In genomic region chr14:59020382-59020781, GRCh38 we compare ENCODE assay signal across 8 cellular contexts.
A peak's percentile ranks its signal among the peaks of the same experiment; 100 is the strongest.
DNase-seq lines count a peak whose midpoint lies in the region; ATAC-seq and TF ChIP-seq lines count a peak whose summit lies in the region.

No MANE protein-coding gene starts in this region.

- no peak overlapping the region for H3K4me3 Mint-ChIP-seq in WTC11

- no peak overlapping the region for H2AFZ ChIP-seq in IMR-90 (replicated peaks; ENCODE audit: low read length, poor library complexity)

- H3K27ac ChIP-seq in DOHH2 (ENCODE audit: low read depth, low read length), result no peak overlapping the region
- no peak overlapping the region for H3K27ac ChIP-seq in IMR-90 (ENCODE audit: insufficient read depth, low read length)

- no peak overlapping the region for H2BK5ac ChIP-seq in IMR-90 (ENCODE audit: low read depth, low read length, poor library complexity, severe bottlenecking)

- H3K4ac ChIP-seq in IMR-90 (ENCODE audit: low read depth, low read length), result no peak overlapping the region

- H3K79me2 ChIP-seq in DOHH2 (ENCODE audit: control insufficient read depth, low read length), result no peaks in the 10 kb centered on the region

- H3K79me1 ChIP-seq in IMR-90 (ENCODE audit: low read depth in 1 of 2, low read length in 2 of 2), result no peaks in the 10 kb centered on the region

- H3K27me3 ChIP-seq in DOHH2 (ENCODE audit: control insufficient read depth, low read length) (peaks cover 19% of the 10 kb centered on the region; the same call in 1 of the 2 replicates), IMR-90 (ENCODE audit: control insufficient read depth, insufficient read depth, low read length) (no peaks in the 10 kb centered on the region)

- H3K9me3 ChIP-seq in DOHH2 (ENCODE audit: control insufficient read depth, insufficient read depth, low read length), result no peaks in the 10 kb centered on the region
- no peaks in the 10 kb centered on the region for H3K9me3 ChIP-seq in IMR-90 (ENCODE audit: control insufficient read depth, insufficient read depth, low read length)

- H3K9me3 Mint-ChIP-seq in WTC11, result no peaks in the 10 kb centered on the region

- WGBS in IMR-90 (ENCODE audit: extremely low coverage in 2 of 2, insufficient read length in 1 of 2), 2 experiments, result no CpG with 5 or more reads among the region's 1 CpG

- no peaks in the 10 kb centered on the region for H3K36me3 ChIP-seq in DOHH2 (ENCODE audit: control insufficient read depth, low read length)
- H3K36me3 ChIP-seq in IMR-90 (ENCODE audit: control insufficient read depth, insufficient read depth, low read length), result no peaks in the 10 kb centered on the region

- no peak overlapping the region for H3K4me3 ChIP-seq in DOHH2 (ENCODE audit: low read length)
- H3K4me3 ChIP-seq in IMR-90 (ENCODE audit: insufficient read depth, low read depth, low read length), result no peak overlapping the region

- in situ Hi-C loops in IMR-90 (cut with MboI; ENCODE audit: low sequenced_read_pairs), result loop anchor here (10.0 kb wide), 1 partner anchor 376 kb away; no protein-coding TSS in a partner anchor

- H3K4me1 Mint-ChIP-seq in WTC11, result 0 out of 2 replicates have a peak, but pooled peaks cover 2% of the 10 kb centered on the region

- POLR2A ChIA-PET in IMR-90 (lab: Charles Lee; ENCODE audit: unreplicated experiment), result no interaction called here
- POLR2A ChIA-PET in WTC11 (lab: Charles Lee), result no interaction called here

- no peak overlapping the region for H3K23ac ChIP-seq in IMR-90 (ENCODE audit: low read depth, low read length)

- TF ChIP-seq POLR2A in IMR-90 (IDR thresholded peaks at IDR 0.05; ENCODE audit: low read depth, low read length), result no peak

- H3K18ac ChIP-seq in IMR-90 (ENCODE audit: low read depth, low read length), result no peak overlapping the region

- H3K56ac ChIP-seq in IMR-90 (ENCODE audit: extremely low read depth, insufficient read depth, low read length), result no peak overlapping the region

- ATAC-seq in IMR-90 (ENCODE audit: low read depth), result peak; percentile 86
- ATAC-seq in WTC11, result peak; percentile 59
- no peak for ATAC-seq in GM18909 (IDR thresholded peaks at IDR 0.05; ENCODE audit: poor library complexity, unreplicated experiment)
- ATAC-seq in GM18870 (IDR thresholded peaks at IDR 0.05; ENCODE audit: unreplicated experiment), result no peak

- no peak overlapping the region for H2BK20ac ChIP-seq in IMR-90 (ENCODE audit: low read depth, low read length)

- H3K36me3 Mint-ChIP-seq in WTC11, result no peaks in the 10 kb centered on the region

- CTCF ChIA-PET in IMR-90 (lab: Yijun Ruan, JAX), result interaction anchor here (0.6 to 2.4 kb wide), 8 partner anchors 8 to 273 kb away, joined by 3 to 9 read pairs (median 4); no protein-coding TSS in a partner anchor
- CTCF ChIA-PET in WTC11 (lab: Charles Lee), result interaction anchor here (0.6 to 1.4 kb wide), 8 partner anchors 10 to 519 kb away, joined by 3 to 4 read pairs (median 3); partner anchors contain the start of genes DAAM1 and DACT1

- intact Hi-C loops in IMR-90 (cut with micrococcal nuclease), result loop anchor here (2.0 kb wide), 1 partner anchor 520 kb away; no protein-coding TSS in a partner anchor

- no peak overlapping the region for H2AK9ac ChIP-seq in IMR-90 (replicated peaks; ENCODE audit: low read depth, low read length, poor library complexity)

- H4K91ac ChIP-seq in IMR-90 (ENCODE audit: insufficient read depth, low read depth, low read length), result no peak overlapping the region

- no peaks in the 10 kb centered on the region for H3K9me2 ChIP-seq in DOHH2 (replicated peaks; ENCODE audit: control insufficient read depth, low read length)

- H4K20me1 ChIP-seq in DOHH2 (ENCODE audit: control insufficient read depth, insufficient read depth, low read depth, low read length), result no peaks in the 10 kb centered on the region
- no peaks in the 10 kb centered on the region for H4K20me1 ChIP-seq in IMR-90 (ENCODE audit: insufficient read depth, low read length)

- TF ChIP-seq CTCF in DOHH2 (IDR thresholded peaks at IDR 0.05; ENCODE audit: low read depth, low read length, poor library complexity, severe bottlenecking), result peak; percentile 57
- peak; percentile 56 for TF ChIP-seq CTCF in IMR-90 (conservative IDR thresholded peaks at IDR 0.05; ENCODE audit: low read depth, low read length)
- no peak for TF ChIP-seq CTCF in WTC11 (IDR thresholded peaks at IDR 0.05)

- no peak overlapping the region for H2AK5ac ChIP-seq in IMR-90 (ENCODE audit: low read depth, low read length)

- H3K4me2 ChIP-seq in DOHH2 (ENCODE audit: low read length) (no peak overlapping the region), IMR-90 (ENCODE audit: low read depth, low read length) (no peak overlapping the region)

- H3F3A ChIP-seq in DOHH2 (ENCODE audit: control insufficient read depth, insufficient read depth), result no peaks in the 10 kb centered on the region

- peak; percentile 46 for DNase-seq in IMR-90
- no peak for DNase-seq in WTC11 (ENCODE audit: low spot score)
- DNase-seq in myocyte (ENCODE audit: low read depth), result peak; percentile 45
- DNase-seq in DMS153 (lab: John Stamatoyannopoulos, UW), result no peak
- DNase-seq in activated effector memory CD4-positive, alpha-beta T cell treated with anti-CD3 and anti-CD28 coated beads, Interleukin-2, amount 50 U/mL, for 16 hours, result no peak

- no TSS peak for BruUV-seq in IMR-90 (replicated peaks; lab: Mats Ljungman, UMichigan)

- H2BK15ac ChIP-seq in IMR-90 (ENCODE audit: low read depth, low read length), result no peak overlapping the region

- no peak overlapping the region for H3K27ac Mint-ChIP-seq in WTC11

- no peak overlapping the region for H4K8ac ChIP-seq in IMR-90 (ENCODE audit: low read depth in 2 of 2, low read length in 2 of 2)

- no peak overlapping the region for H3K14ac ChIP-seq in IMR-90 (replicated peaks; ENCODE audit: low read depth, low read length)

- dilution Hi-C loops in IMR-90 (cut with HindIII; ENCODE audit: low sequenced_read_pairs, unreplicated experiment), result no loop called here

- no peak overlapping the region for H4K5ac ChIP-seq in IMR-90 (ENCODE audit: low read depth, low read length)

- no peaks in the 10 kb centered on the region for H3K27me3 Mint-ChIP-seq in WTC11 (ENCODE audit: low read depth)

- no peak overlapping the region for H3K9ac ChIP-seq in IMR-90 (ENCODE audit: low read depth, low read length)

- H3K4me1 ChIP-seq in DOHH2 (ENCODE audit: control insufficient read depth, low read length), result no peaks in the 10 kb centered on the region
- no peaks in the 10 kb centered on the region for H3K4me1 ChIP-seq in IMR-90 (ENCODE audit: control insufficient read depth, insufficient read depth, low read length)

- H2BK120ac ChIP-seq in IMR-90 (ENCODE audit: low read depth, low read length), result no peak overlapping the region

- TF ChIP-seq RAD21 in IMR-90 (IDR thresholded peaks at IDR 0.05; ENCODE audit: low read length), result peak; percentile 55

- H3K9me1 ChIP-seq in IMR-90 (ENCODE audit: insufficient read depth, low read length), result peaks cover 3% of the 10 kb centered on the region; the same call in 1 of the 2 replicates

TF ChIP-seq in IMR-90, 13 proteins besides CTCF, POLR2A, EP300 and RAD21:
- no peak for TF ChIP-seq CEBPB (IDR thresholded peaks at IDR 0.05; ENCODE audit: low read depth, low read length)
- TF ChIP-seq, protein P1, sequence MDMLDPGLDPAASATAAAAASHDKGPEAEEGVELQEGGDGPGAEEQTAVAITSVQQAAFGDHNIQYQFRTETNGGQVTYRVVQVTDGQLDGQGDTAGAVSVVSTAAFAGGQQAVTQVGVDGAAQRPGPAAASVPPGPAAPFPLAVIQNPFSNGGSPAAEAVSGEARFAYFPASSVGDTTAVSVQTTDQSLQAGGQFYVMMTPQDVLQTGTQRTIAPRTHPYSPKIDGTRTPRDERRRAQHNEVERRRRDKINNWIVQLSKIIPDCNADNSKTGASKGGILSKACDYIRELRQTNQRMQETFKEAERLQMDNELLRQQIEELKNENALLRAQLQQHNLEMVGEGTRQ (IDR thresholded peaks at IDR 0.05; ENCODE audit: low read depth, low read length), result no peak
- TF ChIP-seq SMC3 (IDR thresholded peaks at IDR 0.05; ENCODE audit: low read depth, low read length), result peak; percentile 38
- TF ChIP-seq BHLHE40 (IDR thresholded peaks at IDR 0.05; ENCODE audit: low read depth, low read length), result no peak

TF ChIP-seq in WTC11, 78 proteins besides CTCF, POLR2A, EP300 and RAD21:
- TF ChIP-seq, protein P2, sequence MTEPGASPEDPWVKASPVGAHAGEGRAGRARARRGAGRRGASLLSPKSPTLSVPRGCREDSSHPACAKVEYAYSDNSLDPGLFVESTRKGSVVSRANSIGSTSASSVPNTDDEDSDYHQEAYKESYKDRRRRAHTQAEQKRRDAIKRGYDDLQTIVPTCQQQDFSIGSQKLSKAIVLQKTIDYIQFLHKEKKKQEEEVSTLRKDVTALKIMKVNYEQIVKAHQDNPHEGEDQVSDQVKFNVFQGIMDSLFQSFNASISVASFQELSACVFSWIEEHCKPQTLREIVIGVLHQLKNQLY (CRISPR knock-in tag; IDR thresholded peaks at IDR 0.05), result no peak
- TF ChIP-seq NR1H2 (CRISPR knock-in tag; IDR thresholded peaks at IDR 0.05), result no peak
- no peak for TF ChIP-seq ZNF232 (CRISPR knock-in tag; IDR thresholded peaks at IDR 0.05)
- TF ChIP-seq ZNF219 (CRISPR knock-in tag; IDR thresholded peaks at IDR 0.05; ENCODE audit: borderline replicate concordance), result no peak
- TF ChIP-seq NFYB (CRISPR knock-in tag; conservative IDR thresholded peaks at IDR 0.05; ENCODE audit: low read depth), result no peak
- no peak for TF ChIP-seq NFATC4 (CRISPR knock-in tag; IDR thresholded peaks at IDR 0.05)
- TF ChIP-seq GABPB1 (CRISPR knock-in tag; IDR thresholded peaks at IDR 0.05), result no peak
- TF ChIP-seq GTF2I (CRISPR knock-in tag; conservative IDR thresholded peaks at IDR 0.05), result no peak
- TF ChIP-seq ELF4 (CRISPR knock-in tag; IDR thresholded peaks at IDR 0.05; ENCODE audit: low read depth), result no peak
- TF ChIP-seq MXD4 (CRISPR knock-in tag; IDR thresholded peaks at IDR 0.05; ENCODE audit: borderline replicate concordance), result no peak
- no peak for TF ChIP-seq ZNF138 (CRISPR knock-in tag; conservative IDR thresholded peaks at IDR 0.05)
- no peak for TF ChIP-seq JAZF1 (CRISPR knock-in tag; IDR thresholded peaks at IDR 0.05)
- TF ChIP-seq SP1 (CRISPR knock-in tag; conservative IDR thresholded peaks at IDR 0.05), result no peak
- TF ChIP-seq E2F5 (CRISPR knock-in tag; IDR thresholded peaks at IDR 0.05), result no peak
- TF ChIP-seq ZNF423 (CRISPR knock-in tag; IDR thresholded peaks at IDR 0.05), result no peak

Comparison
In these comparisons a context has a peak if more than half of its experiments do, and no peak if none do; other contexts are left out.
1. ATAC-seq: peak in IMR-90 (single experiment) and WTC11 (single experiment); none in GM18909 (single experiment) and GM18870 (single experiment).
2. DNase-seq: peak in IMR-90 (single experiment) and myocyte (single experiment); none in WTC11 (single experiment), DMS153 (single experiment) and activated effector memory CD4-positive, alpha-beta T cell treated with anti-CD3 and anti-CD28 coated beads, Interleukin-2, amount 50 U/mL, for 16 hours (single experiment).